8 cellular contexts compared by ENCODE assay signal in genomic region chr18:59272971-59273935, GRCh38. TPM values are rescaled to one million over a fixed set of nuclear protein-coding genes. Genes with fewer than 3 reads are reported as not detected.
DNase-seq lines count a peak whose midpoint lies in the region; ATAC-seq and TF ChIP-seq lines count a peak whose summit lies in the region.

Gene RAX, minus strand, starts transcription at chr18:59273454. Its CDS starts 248 bp downstream, at chr18:59273206.

- no peak within 1 kb of the TSS for H3K27ac ChIP-seq in Karpas-422 (ENCODE audit: low read length)
- no peak within 1 kb of the TSS for H3K27ac ChIP-seq in CD4-positive, alpha-beta T cell (ENCODE audit: low read depth, low read length)

- no peaks in the 10 kb centered on the region for H3K36me3 ChIP-seq in Karpas-422 (ENCODE audit: insufficient read depth, low read length)

- peaks cover 14% of the 10 kb centered on the region for H3K4me1 Mint-ChIP-seq in neural crest cell
- H3K4me1 Mint-ChIP-seq in CD4-positive, alpha-beta T cell (ENCODE audit: low read depth): peaks cover 25% of the 10 kb centered on the region

- H3K27me3 Mint-ChIP-seq in neural crest cell (ENCODE audit: low read depth): peaks cover 90% of the 10 kb centered on the region
- peaks cover 83% of the 10 kb centered on the region for H3K27me3 Mint-ChIP-seq in CD4-positive, alpha-beta T cell

- CTCF ChIA-PET in CD4-positive, alpha-beta T cell (lab: Charles Lee): no interaction called here

- peak; percentile 29 for DNase-seq in DMS153 treated with DMSO at 0.1 percent for 48 hours (lab: John Stamatoyannopoulos, UW; ENCODE audit: unreplicated experiment)
- no peak for DNase-seq in DMS153 (lab: John Stamatoyannopoulos, UW)
- peak; percentile 75 for DNase-seq in NCI-H2196 (lab: John Stamatoyannopoulos, UW; ENCODE audit: unreplicated experiment)
- DNase-seq in epithelial cell of proximal tubule (ENCODE audit: low read depth): no peak
- peak; percentile 55 for DNase-seq in neural crest cell (ENCODE audit: low read depth, low spot score)
- no peak for DNase-seq in GOT3 (lab: John Stamatoyannopoulos, UW)
- DNase-seq in Karpas-422: no peak
- DNase-seq in CD4-positive, alpha-beta T cell: no peak

- no peaks in the 10 kb centered on the region for H3K36me3 Mint-ChIP-seq in neural crest cell (ENCODE audit: low read depth)
- H3K36me3 Mint-ChIP-seq in CD4-positive, alpha-beta T cell (ENCODE audit: low read depth): no peaks in the 10 kb centered on the region

- no peaks in the 10 kb centered on the region for H3K9me2 ChIP-seq in Karpas-422 (replicated peaks; ENCODE audit: insufficient read depth, low read length)

- no peaks in the 10 kb centered on the region for H3K27me3 ChIP-seq in Karpas-422 (ENCODE audit: low read length)
- peaks cover 91% of the 10 kb centered on the region for H3K27me3 ChIP-seq in CD4-positive, alpha-beta T cell (ENCODE audit: control insufficient read depth, insufficient read depth, low read length)

- H3K4me3 ChIP-seq in epithelial cell of proximal tubule (ENCODE audit: low read depth, low read length) (no peak within 1 kb of the TSS), Karpas-422 (ENCODE audit: low read length) (no peak within 1 kb of the TSS)

- TF ChIP-seq CTCF in epithelial cell of proximal tubule (conservative IDR thresholded peaks at IDR 0.05; ENCODE audit: low read depth, low read length) (peak; percentile 27), neural crest cell (conservative IDR thresholded peaks at IDR 0.05) (peak; percentile 55)
- TF ChIP-seq CTCF in CD4-positive, alpha-beta T cell (IDR thresholded peaks at IDR 0.05): no peak

- no peak within 1 kb of the TSS for H3K9ac ChIP-seq in Karpas-422 (ENCODE audit: low read length)

- no peaks in the 10 kb centered on the region for H3K9me3 Mint-ChIP-seq in neural crest cell
- no peaks in the 10 kb centered on the region for H3K9me3 Mint-ChIP-seq in CD4-positive, alpha-beta T cell

- no peaks in the 10 kb centered on the region for H3K79me2 ChIP-seq in Karpas-422 (ENCODE audit: low read length)

- H3K4me2 ChIP-seq in Karpas-422 (ENCODE audit: low read depth, low read length, poor library complexity, severe bottlenecking): no peak within 1 kb of the TSS

- H3K4me1 ChIP-seq in Karpas-422 (ENCODE audit: low read length): no peaks in the 10 kb centered on the region

- ATAC-seq in CD4-positive, alpha-beta T cell (ENCODE audit: poor library complexity): no peak

- H3K9me3 ChIP-seq in Karpas-422 (ENCODE audit: low read length): no peaks in the 10 kb centered on the region
- H3K9me3 ChIP-seq in CD4-positive, alpha-beta T cell (ENCODE audit: control insufficient read depth, low read length): no peaks in the 10 kb centered on the region

- intact Hi-C loops in CD4-positive, alpha-beta T cell (cut with DNase I, micrococcal nuclease): no loop called here

- H2AFZ ChIP-seq in Karpas-422 (ENCODE audit: low read length): no peak within 1 kb of the TSS

- H3K4me3 Mint-ChIP-seq in neural crest cell: peak within 1 kb of the TSS; percentile 61
- no peak within 1 kb of the TSS for H3K4me3 Mint-ChIP-seq in CD4-positive, alpha-beta T cell

- POLR2A ChIA-PET in CD4-positive, alpha-beta T cell (lab: Charles Lee): no interaction called here

- no peaks in the 10 kb centered on the region for H4K20me1 ChIP-seq in Karpas-422 (ENCODE audit: insufficient read depth, low read depth, low read length)

- H3K27ac Mint-ChIP-seq in neural crest cell (ENCODE audit: unreplicated experiment): no peak within 1 kb of the TSS
- H3K27ac Mint-ChIP-seq in CD4-positive, alpha-beta T cell: no peak within 1 kb of the TSS

RNA-seq across cellular contexts. Expression of gene RAX, which starts in this region (rescaled TPM):
- total RNA-seq in epithelial cell of proximal tubule: not detected in 2 replicates
- total RNA-seq in neural crest cell: not detected in 2 replicates
- total RNA-seq in Karpas-422 (2014; rRNA removed; shearing (Covaris generic); ENCODE audit: low replicate concordance): not detected in 2 replicates
- not detected for total RNA-seq in CD4-positive, alpha-beta T cell

Comparison
In these comparisons a context has a peak if more than half of its experiments do, and no peak if none do; other contexts are left out.
1. DNase-seq: peak in DMS153 treated with DMSO at 0.1 percent for 48 hours (single experiment) and NCI-H2196 (single experiment); none in DMS153 (single experiment), epithelial cell of proximal tubule (single experiment), GOT3 (single experiment), Karpas-422 (single experiment) and CD4-positive, alpha-beta T cell (0 of 10).
2. Peak in DNase-seq in neural crest cell; RNA of the gene not detected or under 1 TPM.